ENCODE assay signal across 16 cellular contexts in the genomic region with DNA sequence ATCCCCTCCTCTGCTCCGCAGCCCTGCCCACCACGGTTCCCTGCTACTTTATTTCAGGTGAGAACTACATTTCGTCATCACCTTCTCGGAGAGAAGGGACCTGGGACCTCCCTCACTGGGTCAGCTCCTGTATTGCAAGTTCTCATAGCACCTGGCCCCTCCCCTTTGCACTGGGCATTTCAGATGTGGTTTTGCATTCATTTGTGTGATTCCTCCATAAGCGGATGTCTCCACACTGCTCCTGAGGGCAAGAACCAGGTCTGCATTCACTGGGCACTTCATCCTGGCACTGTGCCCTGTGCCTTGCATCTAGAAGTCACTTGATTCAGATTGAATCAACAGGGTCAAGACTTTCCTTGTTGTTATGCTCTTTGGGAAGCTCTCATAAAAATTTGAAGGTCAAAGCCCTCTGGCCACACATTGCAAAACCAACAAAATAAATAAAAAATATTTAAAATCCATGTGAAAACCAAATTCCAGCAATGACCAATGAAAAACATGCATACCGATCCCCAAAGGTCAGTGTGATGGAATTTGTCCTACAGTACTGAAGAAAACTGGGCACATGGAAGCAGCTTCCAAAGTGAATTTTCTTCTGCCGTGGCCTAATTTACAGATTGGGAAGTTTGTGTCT.
DNase-seq lines count a peak whose midpoint lies in the region; ATAC-seq, FAIRE-seq and TF ChIP-seq lines count a peak whose summit lies in the region.
"Had no signal": no experiment of that assay in that cellular context is flagged by ENCODE, and none has a peak within 500 bp of the region (broad histone marks: within the 10 kb centered on the region; RNA-seq: fewer than 3 reads in every experiment).

No MANE protein-coding gene starts in this region.

- no peak overlapping the region for H3K18ac ChIP-seq in H1 (ENCODE audit: extremely low read depth, low read length)

- H3K27ac ChIP-seq in BLaER1 treated with 17β-estradiol and CSF1 and Interleukin-3, amounts not matched to agents 10 nM and 100 nM, result no peak overlapping the region
- H3K27ac ChIP-seq in H1 (ENCODE audit: low read depth, low read length) (no peak overlapping the region), ovary (no peak overlapping the region)

- no peak overlapping the region for H3K4ac ChIP-seq in H1 (replicated peaks; ENCODE audit: insufficient read length, low read depth, low read length)

- no peak for TF ChIP-seq EP300 in H1 (IDR thresholded peaks at IDR 0.05; ENCODE audit: borderline replicate concordance in 1 of 2, low read depth in 2 of 2, low read length in 2 of 2)
- TF ChIP-seq EP300 in ovary (IDR thresholded peaks at IDR 0.05), result no peak

- H4K5ac ChIP-seq in H1 (ENCODE audit: insufficient read length, low read depth, low read length), result no peak overlapping the region

- 0 out of 2 replicates have a peak overlapping the region, but pooled peaks have one; percentile 6 for H2AFZ ChIP-seq in H1 (ENCODE audit: low read length)

- ATAC-seq in naive B cell (ENCODE audit: low read depth in 2 of 2), result no peak
- ATAC-seq: Right ventricle myocardium inferior, SK-N-SH treated with all-trans-retinoic acid at 6 μM for 48 hours had no signal

- H3K27me3 ChIP-seq in BLaER1 treated with 17β-estradiol and CSF1 and Interleukin-3, amounts not matched to agents 10 nM and 100 nM, result peaks cover 0 to 28% (median 7%) of the 10 kb centered on the region in 11 experiments; a peak in 8 of 22 replicates
- H3K27me3 ChIP-seq in H1 (replicated peaks in 1 of 4; ENCODE audit: control insufficient read depth in 3 of 4, extremely low read depth in 1 of 4, insufficient read depth in 3 of 4, low read length in 3 of 4), result no peaks in the 10 kb centered on the region
- H3K27me3 ChIP-seq in ovary, result no peaks in the 10 kb centered on the region
- H3K27me3 ChIP-seq: BE2C had no signal

- no peaks in the 10 kb centered on the region for H3K79me1 ChIP-seq in H1 (ENCODE audit: low read depth, low read length)

- H2BK120ac ChIP-seq in H1 (replicated peaks; ENCODE audit: low read depth, low read length), result no peak overlapping the region

- H2BK5ac ChIP-seq in H1 (ENCODE audit: low read depth, low read length), result no peak overlapping the region

- H2BK15ac ChIP-seq in H1 (ENCODE audit: low read length), result no peak overlapping the region

- TF ChIP-seq RAD21 in H1 (IDR thresholded peaks at IDR 0.05 in 1 of 2, conservative IDR thresholded peaks at IDR 0.05 in 1 of 2; ENCODE audit: low read depth in 2 of 2, low read length in 2 of 2), result no peak

- no peak overlapping the region for H4K91ac ChIP-seq in H1 (replicated peaks; ENCODE audit: insufficient read length, low read length)

- H3K27me3 Mint-ChIP-seq in naive B cell, result peaks cover 19 to 28% (median 28%) of the 10 kb centered on the region in 3 donors

- H3K36me3 ChIP-seq in BLaER1 treated with 17β-estradiol and CSF1 and Interleukin-3, amounts not matched to agents 10 nM and 100 nM, result no peaks in the 10 kb centered on the region
- no peaks in the 10 kb centered on the region for H3K36me3 ChIP-seq in H1 (ENCODE audit: control insufficient read depth in 2 of 4, insufficient read depth in 4 of 4, low read length in 3 of 4)
- no peaks in the 10 kb centered on the region for H3K36me3 ChIP-seq in ovary
- H3K36me3 ChIP-seq: BE2C had no signal

- TF ChIP-seq POLR2A in H1 (IDR thresholded peaks at IDR 0.05; ENCODE audit: control extremely low read depth in 1 of 2, low read depth in 2 of 2, low read length in 2 of 2), result no peak
- no peak for TF ChIP-seq POLR2A in ovary (IDR thresholded peaks at IDR 0.05)

- POLR2A ChIA-PET in H1 (lab: Charles Lee; ENCODE audit: partially characterized antibody), result no interaction called here

- H3K36me3 Mint-ChIP-seq in naive B cell, result no peaks in the 10 kb centered on the region

- no peak overlapping the region for H2BK12ac ChIP-seq in H1 (ENCODE audit: low read depth, low read length)

- H3K4me2 ChIP-seq in BLaER1 treated with 17β-estradiol and CSF1 and Interleukin-3, amounts not matched to agents 10 nM and 100 nM, result peak overlapping the region; percentile 12 to 86 (median 83); a peak in 20 of 22 replicates
- H3K4me2 ChIP-seq in H1 (ENCODE audit: insufficient read depth in 1 of 2, low read depth in 2 of 2, low read length in 2 of 2), result no peak overlapping the region

- CTCF ChIA-PET in H1 (lab: Charles Lee; ENCODE audit: partially characterized antibody), result interaction anchor here (1.0 kb wide), 1 partner anchor 218 kb away, joined by 3 read pairs; no protein-coding TSS in a partner anchor

- no peaks in the 10 kb centered on the region for H3K23me2 ChIP-seq in H1 (ENCODE audit: low read depth, low read length)

- TF ChIP-seq CTCF in H1 (IDR thresholded peaks at IDR 0.05; ENCODE audit: control extremely low read depth in 1 of 3, insufficient read depth in 1 of 3, low read depth in 1 of 3, low read length in 3 of 3) (no peak), ovary (IDR thresholded peaks at IDR 0.05) (no peak)

- H3K56ac ChIP-seq in H1 (replicated peaks; ENCODE audit: insufficient read length, low read depth, low read length), result no peak overlapping the region

- H3K79me2 ChIP-seq in H1 (ENCODE audit: control insufficient read depth in 1 of 2, insufficient read depth in 2 of 2, low read length in 2 of 2), result no peaks in the 10 kb centered on the region

- no peak overlapping the region for H3K23ac ChIP-seq in H1 (ENCODE audit: insufficient read length)

- H2BK20ac ChIP-seq in H1 (ENCODE audit: low read length), result no peak overlapping the region

- H4K8ac ChIP-seq in H1 (ENCODE audit: extremely low read depth, insufficient read depth, low read length), result no peak overlapping the region

- H3K14ac ChIP-seq in H1 (ENCODE audit: insufficient read length), result no peak overlapping the region

- H3K9me3 ChIP-seq in BLaER1 treated with 17β-estradiol and CSF1 and Interleukin-3, amounts not matched to agents 10 nM and 100 nM (replicated peaks in 1 of 11), result 0 out of 22 replicates have a peak, but pooled peaks cover 0 to 3% (median 0%) of the 10 kb centered on the region in 11 experiments
- no peaks in the 10 kb centered on the region for H3K9me3 ChIP-seq in H1 (ENCODE audit: insufficient read depth in 2 of 2, low read depth in 1 of 2, low read length in 1 of 2)
- no peaks in the 10 kb centered on the region for H3K9me3 ChIP-seq in ovary
- H3K9me3 ChIP-seq: BE2C had no signal

- H3K27ac Mint-ChIP-seq in naive B cell, result peak overlapping the region in 4 of 6 donors; percentile 57 to 94 (median 80)

- H3K9ac ChIP-seq in BLaER1 treated with 17β-estradiol and CSF1 and Interleukin-3, amounts not matched to agents 10 nM and 100 nM, result no peak overlapping the region
- H3K9ac ChIP-seq in H1 (replicated peaks in 1 of 4; ENCODE audit: extremely low read depth in 1 of 4, low read depth in 3 of 4, low read length in 3 of 4), result no peak overlapping the region

- DNase-seq in M059J (ENCODE audit: low read depth) (peak; percentile 5), H1 (ENCODE audit: low read depth in 1 of 2, low spot score in 2 of 2) (no peak), naive B cell (no peak), mesenteric fat pad (ENCODE audit: low spot score) (no peak), ovary (no peak), NCI-H146 (lab: John Stamatoyannopoulos, UW) (no peak)
- DNase-seq: ACHN, BE2C, HCEC 1CT, NCI-H1092 treated with DMSO at 0.1 percent for 48 hours, NCI-H187 treated with DMSO at 0.1 percent for 48 hours, NCI-H446 treated with DMSO at 0.1 percent for 48 hours, NCI-H748 treated with DMSO at 0.1 percent for 48 hours had no signal

- H2AK5ac ChIP-seq in H1 (ENCODE audit: low read depth, low read length), result no peak overlapping the region

- no peak overlapping the region for H3K4me3 ChIP-seq in BLaER1 treated with 17β-estradiol and CSF1 and Interleukin-3, amounts not matched to agents 10 nM and 100 nM
- H3K4me3 ChIP-seq in H1 (ENCODE audit: extremely low read depth in 1 of 4, insufficient read depth in 2 of 4, low read depth in 3 of 4, low read length in 4 of 4) (no peak overlapping the region), ovary (no peak overlapping the region)

- 79% methylated on average over 7 of the region's 7 CpGs; no CpG with 5 or more reads in 1 of the 2 experiments for WGBS in H1 (ENCODE audit: extremely low coverage in 1 of 2, insufficient coverage in 1 of 2, insufficient read length in 1 of 2, insufficient replicate concordance in 2 of 2, low coverage in 1 of 2, low lambda C conversion rate in 2 of 2, missing lambda C conversion rate in 1 of 2), 2 experiments
- 56 to 74% (median 63%) methylated on average over 7 of the region's 7 CpGs for WGBS in ovary, 3 donors

- intact Hi-C loops in ovary (cut with DNase I), result no loop called here

- FAIRE-seq in H1 (lab: Jason Lieb, UNC), result no peak

- peaks cover 5% of the 10 kb centered on the region in 3 donors for H3K4me1 Mint-ChIP-seq in naive B cell

- H3K4me3 Mint-ChIP-seq in naive B cell, result peak overlapping the region in 1 of 8 donors; percentile 4

- peaks cover 59 to 92% (median 73%) of the 10 kb centered on the region in 10 experiments for H3K4me1 ChIP-seq in BLaER1 treated with 17β-estradiol and CSF1 and Interleukin-3, amounts not matched to agents 10 nM and 100 nM
- H3K4me1 ChIP-seq in H1 (replicated peaks in 1 of 4; ENCODE audit: control insufficient read depth in 3 of 4, insufficient read depth in 4 of 4, low read length in 3 of 4) (0 out of 7 replicates have a peak, but pooled peaks cover 0 to 2% (median 0%) of the 10 kb centered on the region in 4 experiments), ovary (ENCODE audit: insufficient read depth) (no peaks in the 10 kb centered on the region)
- H3K4me1 ChIP-seq: BE2C had no signal

- H3K9me3 Mint-ChIP-seq in naive B cell, result no peaks in the 10 kb centered on the region

- H4K20me1 ChIP-seq in BLaER1 treated with 17β-estradiol and CSF1 and Interleukin-3, amounts not matched to agents 10 nM and 100 nM, result no peaks in the 10 kb centered on the region
- H4K20me1 ChIP-seq in H1 (replicated peaks in 1 of 2; ENCODE audit: control insufficient read depth in 1 of 2, insufficient read depth in 2 of 2, low read length in 2 of 2), result no peaks in the 10 kb centered on the region

TF ChIP-seq in H1, 55 proteins besides CTCF, POLR2A, EP300 and RAD21 (continues in another document):
- TF ChIP-seq TEAD4 (IDR thresholded peaks at IDR 0.05; ENCODE audit: low read depth, low read length) (no peak), TAF7 (optimal IDR thresholded peaks at IDR 0.05; ENCODE audit: borderline replicate concordance, low read depth, low read length) (no peak), TCF12 (IDR thresholded peaks at IDR 0.05; ENCODE audit: low read depth, low read length) (no peak), POLR2AphosphoS5 (IDR thresholded peaks at IDR 0.05; ENCODE audit: low read depth, low read length) (no peak), GTF2F1 (IDR thresholded peaks at IDR 0.05; ENCODE audit: borderline replicate concordance, low read depth, low read length) (no peak), PHF8 (conservative IDR thresholded peaks at IDR 0.05; ENCODE audit: low read depth, low read length) (no peak), MAFK (IDR thresholded peaks at IDR 0.05; ENCODE audit: low read depth, low read length) (no peak), EZH2 (IDR thresholded peaks at IDR 0.05; ENCODE audit: low read depth, low read length, severe bottlenecking) (no peak), SAP30 (IDR thresholded peaks at IDR 0.05; ENCODE audit: insufficient read depth, insufficient replicate concordance, low read length) (no peak), RXRA (IDR thresholded peaks at IDR 0.05; ENCODE audit: insufficient read depth, low read depth, low read length) (no peak)

Comparison
In these comparisons a context has a peak if more than half of its experiments do, and no peak if none do; other contexts are left out.
1. H3K4me2 ChIP-seq: peak in BLaER1 treated with 17β-estradiol and CSF1 and Interleukin-3, amounts not matched to agents 10 nM and 100 nM (11 of 11); none in H1 (0 of 2).